Comparison of ENCODE assay signal across 8 cellular contexts in the genomic region with DNA sequence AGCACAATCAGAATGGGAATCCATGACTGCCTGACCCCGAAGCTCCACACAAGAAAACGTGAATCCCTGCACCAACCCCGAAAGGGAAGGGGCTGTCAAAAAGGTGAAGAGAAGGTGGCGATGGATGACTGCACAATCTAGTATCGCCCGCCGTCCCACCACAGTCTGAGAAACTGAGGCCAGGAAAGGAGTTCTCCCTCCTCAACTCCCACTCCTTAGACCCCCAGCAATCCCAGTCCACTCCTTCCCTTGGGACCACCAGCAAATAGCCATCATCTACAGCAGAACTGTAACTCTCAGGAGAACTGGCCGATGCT. TPM values are rescaled to one million over a fixed set of nuclear protein-coding genes. Genes with fewer than 3 reads are reported as not detected.
DNase-seq lines count a peak whose midpoint lies in the region; ATAC-seq, FAIRE-seq and TF ChIP-seq lines count a peak whose summit lies in the region.

No MANE protein-coding gene starts in this region.

- no peaks in the 10 kb centered on the region for H4K20me1 ChIP-seq in HepG2 (ENCODE audit: insufficient read depth, low read length)

- H3K4me3 ChIP-seq in adipocyte (ENCODE audit: low read length) = peak overlapping the region; percentile 96
- H3K4me3 ChIP-seq in HepG2 (replicated peaks in 1 of 3; ENCODE audit: insufficient read depth in 1 of 3, low read depth in 2 of 3, low read length in 3 of 3) = peak overlapping the region; percentile 75 to 94 (median 88)
- H3K4me3 ChIP-seq in tibial nerve = peak overlapping the region; percentile 42 to 74 (median 54)

- in situ Hi-C loops in HepG2 (cut with HindIII; ENCODE audit: extremely low pct_ligation_motif_present, low pct_unique_long_range_greater_than_20kb) = no loop called here

- TF ChIP-seq EP300 in HepG2 (IDR thresholded peaks at IDR 0.05; ENCODE audit: low read depth in 2 of 2, low read length in 2 of 2) (no peak), HepG2 (CRISPR knock-in tag; IDR thresholded peaks at IDR 0.05; ENCODE audit: borderline replicate concordance) (no peak), tibial nerve (IDR thresholded peaks at IDR 0.05) (no peak)

- DNase-seq in activated naive CD4-positive, alpha-beta T cell treated with anti-CD3 and anti-CD28 coated beads, Interleukin-2, amount 50 U/mL, for 16 hours = no peak
- DNase-seq in adipocyte (ENCODE audit: low read depth) (peak; percentile 21), HepG2 (ENCODE audit: low spot score) (no peak), tibial nerve (ENCODE audit: low spot score in 2 of 2) (no peak), GM10248 (ENCODE audit: extremely low spot score) (no peak)
- DNase-seq in stimulated activated CD4-positive, alpha-beta T cell treated with anti-CD3 and anti-CD28 coated beads, Interleukin-15, amount 100 ng/mL, for 24 hours = no peak

- no peak for TF ChIP-seq CTCF in HepG2 (CRISPR knock-in tag; IDR thresholded peaks at IDR 0.05)
- TF ChIP-seq CTCF in tibial nerve (IDR thresholded peaks at IDR 0.05) = no peak
- no peak for TF ChIP-seq CTCF in GM10248 (IDR thresholded peaks at IDR 0.05; ENCODE audit: control extremely low read depth, extremely low read depth, low read depth, missing control alignments)

- H3K36me3 Mint-ChIP-seq in activated naive CD4-positive, alpha-beta T cell treated with anti-CD3 and anti-CD28 coated beads, Interleukin-2, amount 50 U/mL, for 24 hours = peaks cover 2% of the 10 kb centered on the region

- intact Hi-C loops in HepG2 (cut with micrococcal nuclease; ENCODE audit: unreplicated experiment) = loop anchor here (2.0 kb wide), 1 partner anchor 97 kb away; the partner anchor contains the start of gene PRMT1

- H3K27me3 Mint-ChIP-seq in activated naive CD4-positive, alpha-beta T cell treated with anti-CD3 and anti-CD28 coated beads, Interleukin-2, amount 50 U/mL, for 24 hours = no peaks in the 10 kb centered on the region

- H3K9me3 ChIP-seq in adipocyte (ENCODE audit: control insufficient read depth, low read length) (no peaks in the 10 kb centered on the region), HepG2 (ENCODE audit: low read length) (no peaks in the 10 kb centered on the region), tibial nerve (no peaks in the 10 kb centered on the region)

- POLR2A ChIA-PET in HepG2 (lab: Yijun Ruan, JAX) (interaction anchor here (0.6 to 3.7 kb wide), 12 partner anchors 9 to 229 kb away, joined by 3 to 22 read pairs (median 8); partner anchors contain the start of genes FCGRT, PRR12, RPS11 and RRAS), GM10248 (lab: Yijun Ruan, JAX) (interaction anchor here (0.5 to 1.7 kb wide), 11 partner anchors 10 to 200 kb away, joined by 3 to 6 read pairs (median 4); partner anchors contain the start of genes AP2A1, RRAS and SCAF1)

- H3K27ac Mint-ChIP-seq in activated naive CD4-positive, alpha-beta T cell treated with anti-CD3 and anti-CD28 coated beads, Interleukin-2, amount 50 U/mL, for 24 hours = peak overlapping the region; percentile 96

- TF ChIP-seq RAD21 in HepG2 (CRISPR knock-in tag; IDR thresholded peaks at IDR 0.05) = no peak

- H3K27me3 ChIP-seq in adipocyte (replicated peaks; ENCODE audit: control insufficient read depth, insufficient read depth, low read length) = no peaks in the 10 kb centered on the region
- H3K27me3 ChIP-seq in HepG2 (ENCODE audit: control insufficient read depth in 1 of 2, insufficient read depth in 2 of 2, low read length in 2 of 2) = peaks cover 0 to 5% of the 10 kb centered on the region in 2 experiments; a peak in 1 of 5 replicates
- H3K27me3 ChIP-seq in tibial nerve = no peaks in the 10 kb centered on the region

- no TSS peak for BruUV-seq in HepG2 (replicated peaks; lab: Mats Ljungman, UMichigan)

- H2AFZ ChIP-seq in HepG2 (ENCODE audit: low read length) = no peak overlapping the region

- peak overlapping the region; percentile 95 for H3K9ac ChIP-seq in adipocyte (ENCODE audit: low read length)
- H3K9ac ChIP-seq in HepG2 (ENCODE audit: insufficient read depth, low read depth, low read length) = peak overlapping the region; percentile 94

- ATAC-seq in HepG2 (no peak; the same call in 2 of the 3 replicates), HG02885 (IDR thresholded peaks at IDR 0.05; ENCODE audit: poor library complexity, unreplicated experiment) (no peak)

- TF ChIP-seq POLR2A in HepG2 (IDR thresholded peaks at IDR 0.05; ENCODE audit: insufficient read depth in 1 of 2, low read depth in 2 of 2, low read length in 2 of 2) = no peak
- no peak for TF ChIP-seq POLR2A in tibial nerve (IDR thresholded peaks at IDR 0.05)

- peaks cover 9% of the 10 kb centered on the region for H3K4me1 ChIP-seq in adipocyte (ENCODE audit: control insufficient read depth, insufficient read depth, low read length)
- peaks cover 31% of the 10 kb centered on the region for H3K4me1 ChIP-seq in HepG2 (ENCODE audit: insufficient read depth, low read length)
- peaks cover 0 to 38% (median 11%) of the 10 kb centered on the region in 4 donors for H3K4me1 ChIP-seq in tibial nerve

- no peak for FAIRE-seq in HepG2 (lab: Jason Lieb, UNC)

- peak overlapping the region; percentile 88 for H3K4me2 ChIP-seq in HepG2 (ENCODE audit: low read depth, low read length)

- H3K4me3 Mint-ChIP-seq in activated naive CD4-positive, alpha-beta T cell treated with anti-CD3 and anti-CD28 coated beads, Interleukin-2, amount 50 U/mL, for 24 hours = peak overlapping the region; percentile 98

- H3K36me3 ChIP-seq in adipocyte (ENCODE audit: control insufficient read depth, insufficient read depth, low read length, severe bottlenecking) = peaks cover 8% of the 10 kb centered on the region
- H3K36me3 ChIP-seq in HepG2 (replicated peaks in 1 of 2; ENCODE audit: control insufficient read depth in 1 of 2, insufficient read depth in 2 of 2, low read length in 2 of 2) = peaks cover 0 to 6% of the 10 kb centered on the region in 2 experiments; a peak in 2 of 5 replicates
- H3K36me3 ChIP-seq in tibial nerve = peaks cover 0 to 16% (median 4%) of the 10 kb centered on the region in 3 donors

- H3K79me2 ChIP-seq in HepG2 (ENCODE audit: insufficient read depth, low read length) = peaks cover 43% of the 10 kb centered on the region

- peak overlapping the region; percentile 61 for H3K27ac ChIP-seq in HepG2 (ENCODE audit: extremely low read length, insufficient read depth, low read length)
- peak overlapping the region; percentile 21 to 88 (median 67) for H3K27ac ChIP-seq in tibial nerve

- 4% methylated on average over 4 of the region's 8 CpGs for WGBS in HepG2 (ENCODE audit: low lambda C conversion rate)
- WGBS in tibial nerve, 2 donors = 1% methylated on average over 8 of the region's 8 CpGs

- H3K4me1 Mint-ChIP-seq in activated naive CD4-positive, alpha-beta T cell treated with anti-CD3 and anti-CD28 coated beads, Interleukin-2, amount 50 U/mL, for 24 hours = peaks cover 39% of the 10 kb centered on the region

- CTCF ChIA-PET in HepG2 (lab: Yijun Ruan, JAX; ENCODE audit: low intra/inter-chr PET ratio, low total read pairs) = interaction anchor here (2.8 kb wide), 1 partner anchor 10 kb away, joined by 8 read pairs; no protein-coding TSS in a partner anchor
- CTCF ChIA-PET in GM10248 (lab: Yijun Ruan, JAX) = interaction anchor here (1.0 to 4.6 kb wide), 11 partner anchors 10 to 372 kb away, joined by 3 to 59 read pairs (median 4); partner anchors contain the start of gene RRAS

- H3K9me3 Mint-ChIP-seq in activated naive CD4-positive, alpha-beta T cell treated with anti-CD3 and anti-CD28 coated beads, Interleukin-2, amount 50 U/mL, for 24 hours = no peaks in the 10 kb centered on the region

RNA-seq across cellular contexts. Expression of gene NOSIP, which starts 0.5 kb away (rescaled TPM):
- 78.0 and 81.4 TPM in 2 replicates for total RNA-seq in HepG2 (2016; rRNA removed; fragmentation: Illumina TruSeq; extraction: Trizol)
- total RNA-seq in HepG2 (2016; cell fraction: cytosol; rRNA removed; fragmentation: Illumina TruSeq; extraction: Trizol; ENCODE audit: low read depth) = 40.9 and 41.1 TPM in 2 replicates
- 74.5 and 94.1 TPM in 2 replicates for total RNA-seq in HepG2 (2016; cell fraction: insoluble cytoplasmic fraction; rRNA removed; fragmentation: Illumina TruSeq; extraction: Trizol)
- 33.6 and 34.5 TPM in 2 replicates for total RNA-seq in HepG2 (2016; cell fraction: membrane; rRNA removed; fragmentation: Illumina TruSeq; extraction: Trizol)
- 36.2 and 36.7 TPM in 2 replicates for total RNA-seq in HepG2 (2016; cell fraction: nucleus; rRNA removed; fragmentation: Illumina TruSeq; extraction: Trizol)
- 54.3 and 58.4 TPM in 2 replicates for polyA plus RNA-seq in HepG2 (2011; rRNA removed)
- polyA plus RNA-seq in HepG2 (2011; cell fraction: cytosol; rRNA removed) = 53.5 and 96.5 TPM in 2 replicates
- polyA plus RNA-seq in HepG2 (2011; cell fraction: nucleus; rRNA removed) = 112 and 135 TPM in 2 replicates
- 35.5 and 41.6 TPM in 2 replicates for polyA plus RNA-seq in HepG2 (2012)
- polyA plus RNA-seq in HepG2 (2016; cell fraction: cytosol; fragmentation: Illumina TruSeq; extraction: Trizol; ENCODE audit: low read depth) = 38.2 and 39.1 TPM in 2 replicates
- 86.7 and 88.4 TPM in 2 replicates for polyA plus RNA-seq in HepG2 (2016; cell fraction: insoluble cytoplasmic fraction; fragmentation: Illumina TruSeq; extraction: Trizol; ENCODE audit: low read depth)
- polyA plus RNA-seq in HepG2 (2016; cell fraction: membrane; fragmentation: Illumina TruSeq; extraction: Trizol; ENCODE audit: low read depth) = 28.0 and 28.7 TPM in 2 replicates
- polyA plus RNA-seq in HepG2 (2016; cell fraction: nucleus; fragmentation: Illumina TruSeq; extraction: Trizol; ENCODE audit: insufficient read depth, low read depth) = 63.0 and 67.6 TPM in 2 replicates
- polyA minus RNA-seq in HepG2 (2011; rRNA and poly(A)+ RNA removed; ENCODE audit: low replicate concordance) = 91.2 and 148 TPM in 2 replicates
- 26.7 and 28.8 TPM in 2 replicates for polyA minus RNA-seq in HepG2 (2011; cell fraction: cytosol; rRNA and poly(A)+ RNA removed)
- polyA minus RNA-seq in HepG2 (2011; cell fraction: nucleus; rRNA and poly(A)+ RNA removed) = 18.2 and 20.6 TPM in 2 replicates
- total RNA-seq in tibial nerve = 10 to 100 TPM; 43.0 to 83.1 (median 71.9) TPM

RNA-seq across cellular contexts. Expression of gene PRRG2, which starts 1.2 kb away (rescaled TPM):
- 0.51 and 0.82 TPM in 2 replicates for total RNA-seq in HepG2 (2016; rRNA removed; fragmentation: Illumina TruSeq; extraction: Trizol)
- 1.1 and 1.6 TPM in 2 replicates for total RNA-seq in HepG2 (2016; cell fraction: cytosol; rRNA removed; fragmentation: Illumina TruSeq; extraction: Trizol; ENCODE audit: low read depth)
- 0.43 and 0.97 TPM in 2 replicates for total RNA-seq in HepG2 (2016; cell fraction: insoluble cytoplasmic fraction; rRNA removed; fragmentation: Illumina TruSeq; extraction: Trizol)
- 0.56 and 0.79 TPM in 2 replicates for total RNA-seq in HepG2 (2016; cell fraction: membrane; rRNA removed; fragmentation: Illumina TruSeq; extraction: Trizol)
- total RNA-seq in HepG2 (2016; cell fraction: nucleus; rRNA removed; fragmentation: Illumina TruSeq; extraction: Trizol) = 0.78 and 1.3 TPM in 2 replicates
- polyA plus RNA-seq in HepG2 (2011; rRNA removed) = 0.64 and 0.66 TPM in 2 replicates
- 0.69 and 0.98 TPM in 2 replicates for polyA plus RNA-seq in HepG2 (2011; cell fraction: cytosol; rRNA removed)
- polyA plus RNA-seq in HepG2 (2011; cell fraction: nucleus; rRNA removed) = 1.2 and 1.3 TPM in 2 replicates
- polyA plus RNA-seq in HepG2 (2012) = 0.49 and 0.83 TPM in 2 replicates
- polyA plus RNA-seq in HepG2 (2016; cell fraction: cytosol; fragmentation: Illumina TruSeq; extraction: Trizol; ENCODE audit: low read depth) = 0.18 and 0.40 TPM in 2 replicates
- 0.44 and 0.60 TPM in 2 replicates for polyA plus RNA-seq in HepG2 (2016; cell fraction: insoluble cytoplasmic fraction; fragmentation: Illumina TruSeq; extraction: Trizol; ENCODE audit: low read depth)
- 0.39 and 0.42 TPM in 2 replicates for polyA plus RNA-seq in HepG2 (2016; cell fraction: membrane; fragmentation: Illumina TruSeq; extraction: Trizol; ENCODE audit: low read depth)
- polyA plus RNA-seq in HepG2 (2016; cell fraction: nucleus; fragmentation: Illumina TruSeq; extraction: Trizol; ENCODE audit: insufficient read depth, low read depth) = 0.57 and 2.1 TPM in 2 replicates
- 0.84 and 1.8 TPM in 2 replicates for polyA minus RNA-seq in HepG2 (2011; rRNA and poly(A)+ RNA removed; ENCODE audit: low replicate concordance)
- polyA minus RNA-seq in HepG2 (2011; cell fraction: cytosol; rRNA and poly(A)+ RNA removed) = 0.44 and 0.99 TPM in 2 replicates
- 1.4 and 1.7 TPM in 2 replicates for polyA minus RNA-seq in HepG2 (2011; cell fraction: nucleus; rRNA and poly(A)+ RNA removed)
- under 1 TPM in 3 of 4 donors, not detected in 1; 0.42 to 0.78 (median 0.44) TPM for total RNA-seq in tibial nerve

RNA-seq across cellular contexts. Expression of gene PRR12, which starts 11.1 kb away (rescaled TPM):
- total RNA-seq in HepG2 (2016; rRNA removed; fragmentation: Illumina TruSeq; extraction: Trizol) (1.5 and 1.6 TPM in 2 replicates), tibial nerve (10 to 100 TPM; 11.6 to 32.7 (median 18.1) TPM)
- 1.2 TPM in 2 replicates for total RNA-seq in HepG2 (2016; cell fraction: cytosol; rRNA removed; fragmentation: Illumina TruSeq; extraction: Trizol; ENCODE audit: low read depth)
- total RNA-seq in HepG2 (2016; cell fraction: insoluble cytoplasmic fraction; rRNA removed; fragmentation: Illumina TruSeq; extraction: Trizol) = 1.2 and 1.4 TPM in 2 replicates
- total RNA-seq in HepG2 (2016; cell fraction: membrane; rRNA removed; fragmentation: Illumina TruSeq; extraction: Trizol) = 1.8 and 1.9 TPM in 2 replicates
- 2.2 and 3.7 TPM in 2 replicates for total RNA-seq in HepG2 (2016; cell fraction: nucleus; rRNA removed; fragmentation: Illumina TruSeq; extraction: Trizol)
- 0.62 and 0.74 TPM in 2 replicates for polyA plus RNA-seq in HepG2 (2011; rRNA removed)
- 0.22 and 0.24 TPM in 2 replicates for polyA plus RNA-seq in HepG2 (2011; cell fraction: cytosol; rRNA removed)
- polyA plus RNA-seq in HepG2 (2011; cell fraction: nucleus; rRNA removed) = 3.3 and 4.2 TPM in 2 replicates
- polyA plus RNA-seq in HepG2 (2012) = 5.1 and 5.6 TPM in 2 replicates
- 0.41 and 0.69 TPM in 2 replicates for polyA plus RNA-seq in HepG2 (2016; cell fraction: cytosol; fragmentation: Illumina TruSeq; extraction: Trizol; ENCODE audit: low read depth)
- polyA plus RNA-seq in HepG2 (2016; cell fraction: insoluble cytoplasmic fraction; fragmentation: Illumina TruSeq; extraction: Trizol; ENCODE audit: low read depth) = 4.8 and 6.1 TPM in 2 replicates
- 0.89 and 1.1 TPM in 2 replicates for polyA plus RNA-seq in HepG2 (2016; cell fraction: membrane; fragmentation: Illumina TruSeq; extraction: Trizol; ENCODE audit: low read depth)
- 11.5 and 11.7 TPM in 2 replicates for polyA plus RNA-seq in HepG2 (2016; cell fraction: nucleus; fragmentation: Illumina TruSeq; extraction: Trizol; ENCODE audit: insufficient read depth, low read depth)
- 0.98 and 1.4 TPM in 2 replicates for polyA minus RNA-seq in HepG2 (2011; rRNA and poly(A)+ RNA removed; ENCODE audit: low replicate concordance)
- 1.8 and 2.5 TPM in 2 replicates for polyA minus RNA-seq in HepG2 (2011; cell fraction: cytosol; rRNA and poly(A)+ RNA removed)
- 1.5 and 1.8 TPM in 2 replicates for polyA minus RNA-seq in HepG2 (2011; cell fraction: nucleus; rRNA and poly(A)+ RNA removed)

RNA-seq across cellular contexts. Expression of gene RCN3, which starts 52.1 kb away (rescaled TPM):
- total RNA-seq in HepG2 (2016; rRNA removed; fragmentation: Illumina TruSeq; extraction: Trizol) (1.7 and 10.1 TPM in 2 replicates), tibial nerve (100 to 1,000 TPM in 1 of 4 donors, 10 to 100 TPM in 3; 37.9 to 162 (median 49.9) TPM)
- total RNA-seq in HepG2 (2016; cell fraction: cytosol; rRNA removed; fragmentation: Illumina TruSeq; extraction: Trizol; ENCODE audit: low read depth) = 2.9 TPM in 2 replicates
- total RNA-seq in HepG2 (2016; cell fraction: insoluble cytoplasmic fraction; rRNA removed; fragmentation: Illumina TruSeq; extraction: Trizol) = 2.5 and 10.4 TPM in 2 replicates
- total RNA-seq in HepG2 (2016; cell fraction: membrane; rRNA removed; fragmentation: Illumina TruSeq; extraction: Trizol) = 3.9 and 4.3 TPM in 2 replicates
- 12.9 and 16.5 TPM in 2 replicates for total RNA-seq in HepG2 (2016; cell fraction: nucleus; rRNA removed; fragmentation: Illumina TruSeq; extraction: Trizol)
- 3.0 and 3.3 TPM in 2 replicates for polyA plus RNA-seq in HepG2 (2011; rRNA removed)
- polyA plus RNA-seq in HepG2 (2011; cell fraction: cytosol; rRNA removed) = 0.79 and 1.6 TPM in 2 replicates
- 33.2 and 45.9 TPM in 2 replicates for polyA plus RNA-seq in HepG2 (2011; cell fraction: nucleus; rRNA removed)
- polyA plus RNA-seq in HepG2 (2012) = 4.9 and 5.2 TPM in 2 replicates
- 4.8 and 4.9 TPM in 2 replicates for polyA plus RNA-seq in HepG2 (2016; cell fraction: cytosol; fragmentation: Illumina TruSeq; extraction: Trizol; ENCODE audit: low read depth)
- polyA plus RNA-seq in HepG2 (2016; cell fraction: insoluble cytoplasmic fraction; fragmentation: Illumina TruSeq; extraction: Trizol; ENCODE audit: low read depth) = 3.3 and 3.5 TPM in 2 replicates
- 4.3 and 6.1 TPM in 2 replicates for polyA plus RNA-seq in HepG2 (2016; cell fraction: membrane; fragmentation: Illumina TruSeq; extraction: Trizol; ENCODE audit: low read depth)
- polyA plus RNA-seq in HepG2 (2016; cell fraction: nucleus; fragmentation: Illumina TruSeq; extraction: Trizol; ENCODE audit: insufficient read depth, low read depth) = 61.4 and 74.8 TPM in 2 replicates
- 0.14 and 0.50 TPM in 2 replicates for polyA minus RNA-seq in HepG2 (2011; rRNA and poly(A)+ RNA removed; ENCODE audit: low replicate concordance)
- not detected in 2 replicates for polyA minus RNA-seq in HepG2 (2011; cell fraction: cytosol; rRNA and poly(A)+ RNA removed)
- polyA minus RNA-seq in HepG2 (2011; cell fraction: nucleus; rRNA and poly(A)+ RNA removed) = 3.1 and 4.0 TPM in 2 replicates
